ENCODE assay signal across 10 cellular contexts in genomic region chr1:184050631-184051030, GRCh38. TPM values are rescaled to one million over a fixed set of nuclear protein-coding genes. Genes with fewer than 3 reads are reported as not detected.
DNase-seq lines count a peak whose midpoint lies in the region; ATAC-seq, FAIRE-seq and TF ChIP-seq lines count a peak whose summit lies in the region.
"Had no signal": no experiment of that assay in that cellular context is flagged by ENCODE, and none has a peak within 500 bp of the region (broad histone marks: within the 10 kb centered on the region; RNA-seq: fewer than 3 reads in every experiment).

No MANE protein-coding gene starts in this region.

- no peak for DNase-seq in GM12891 (ENCODE audit: insufficient read length, low spot score)
- peak; percentile 65 for DNase-seq in fibroblast of the aortic adventitia (ENCODE audit: low read depth)
- no peak for DNase-seq in DMS79 (lab: John Stamatoyannopoulos, UW)
- no peak for DNase-seq in retina
- no peak for DNase-seq in NCI-H1048 (lab: John Stamatoyannopoulos, UW)
- no peak for DNase-seq in NCI-H1436 (lab: John Stamatoyannopoulos, UW)
- DNase-seq: NCI-H446 treated with DMSO at 0.1 percent for 48 hours; stimulated activated CD4-positive, alpha-beta T cell treated with anti-CD3 and anti-CD28 coated beads, Interleukin-1b, Interleukin-23, amount 100 ng/mL, for 48 hours had no signal

- H3K9ac ChIP-seq in skeletal muscle satellite cell (ENCODE audit: low read depth, low read length), result peak overlapping the region; percentile 97

- peak overlapping the region; percentile 85 for H3K4me3 ChIP-seq in fibroblast of the aortic adventitia (ENCODE audit: low read depth, low read length)
- H3K4me3 ChIP-seq in skeletal muscle satellite cell (ENCODE audit: low read length), result peak overlapping the region; percentile 99

- peak; percentile 9 for FAIRE-seq in GM12891 (lab: Jason Lieb, UNC)

- no peak for TF ChIP-seq POLR2A in GM12891 (IDR thresholded peaks at IDR 0.05; ENCODE audit: low read depth, low read length)

- no peaks in the 10 kb centered on the region for H3K9me3 ChIP-seq in skeletal muscle satellite cell (replicated peaks; ENCODE audit: low read length)

- H3K4me1 ChIP-seq in skeletal muscle satellite cell (ENCODE audit: control insufficient read depth, insufficient read depth, low read length), result peaks cover 15% of the 10 kb centered on the region

- ATAC-seq in SK-N-SH treated with all-trans-retinoic acid at 6 μM for 48 hours, result peak; percentile 18

- no peak for TF ChIP-seq CTCF in fibroblast of the aortic adventitia (IDR thresholded peaks at IDR 0.05; ENCODE audit: insufficient read depth, low read length)

- H3K27me3 ChIP-seq in skeletal muscle satellite cell (ENCODE audit: control insufficient read depth, insufficient read depth, low read length), result no peaks in the 10 kb centered on the region

- peak overlapping the region; percentile 89 for H3K4me2 ChIP-seq in skeletal muscle satellite cell (ENCODE audit: low read length)

- peaks cover 5% of the 10 kb centered on the region for H3K36me3 ChIP-seq in skeletal muscle satellite cell (ENCODE audit: insufficient read depth, low read length)

TF ChIP-seq in GM12891, 5 proteins besides CTCF, POLR2A, EP300 and RAD21:
- TF ChIP-seq TAF1 (IDR thresholded peaks at IDR 0.05; ENCODE audit: low read depth, low read length) (no peak), SPI1 (IDR thresholded peaks at IDR 0.05; ENCODE audit: low read depth, low read length) (no peak), POLR2AphosphoS5 (IDR thresholded peaks at IDR 0.05; ENCODE audit: low read depth, low read length) (no peak), PAX5 (IDR thresholded peaks at IDR 0.05; ENCODE audit: insufficient read depth, low read length, severe bottlenecking) (no peak), POU2F2 (IDR thresholded peaks at IDR 0.05; ENCODE audit: low read depth, low read length) (no peak)

TF ChIP-seq in SK-N-SH treated with all-trans-retinoic acid at 6 μM for 48 hours, 23 proteins besides CTCF, POLR2A, EP300 and RAD21:
- TF ChIP-seq ISL1 (CRISPR knock-in tag; IDR thresholded peaks at IDR 0.05) (no peak), GLIS3 (CRISPR knock-in tag; IDR thresholded peaks at IDR 0.05) (no peak), PPARA (CRISPR knock-in tag; IDR thresholded peaks at IDR 0.05; ENCODE audit: borderline replicate concordance) (no peak), RARB (CRISPR knock-in tag; IDR thresholded peaks at IDR 0.05) (no peak), ZNF8 (CRISPR knock-in tag; IDR thresholded peaks at IDR 0.05) (no peak), ZNF70 (CRISPR knock-in tag; IDR thresholded peaks at IDR 0.05) (no peak), ZNF565 (CRISPR knock-in tag; conservative IDR thresholded peaks at IDR 0.05; ENCODE audit: low read depth) (no peak)

RNA-seq across cellular contexts. Expression of gene TSEN15, which starts 0.9 kb away (rescaled TPM):
- polyA plus RNA-seq in GM12891 (2012; ENCODE audit: low read depth, missing spikeins), result 14.7 TPM
- 31.6 and 65.8 TPM in 2 replicates for total RNA-seq in fibroblast of the aortic adventitia (ENCODE audit: low replicate concordance)
- 39.0 and 45.2 TPM in 2 replicates for total RNA-seq in skeletal muscle satellite cell (2012; rRNA removed)

RNA-seq across cellular contexts. Expression of gene COLGALT2, which starts 13.1 kb away (rescaled TPM):
- 0.05 TPM for polyA plus RNA-seq in GM12891 (2012; ENCODE audit: low read depth, missing spikeins)
- 1.1 and 3.6 TPM in 2 replicates for total RNA-seq in fibroblast of the aortic adventitia (ENCODE audit: low replicate concordance)
- total RNA-seq in skeletal muscle satellite cell (2012; rRNA removed), result 0.66 and 0.76 TPM in 2 replicates
